ENCODE assay signal across 32 cellular contexts in genomic region chr7:30855936-30856335, GRCh38. TPM values are rescaled to one million over a fixed set of nuclear protein-coding genes. Genes with fewer than 3 reads are reported as not detected.
"Had no signal": no experiment of that assay in that cellular context is flagged by ENCODE, and none has a peak within 500 bp of the region (broad histone marks: within the 10 kb centered on the region; RNA-seq: fewer than 3 reads in every experiment).

No MANE protein-coding gene starts in this region.

- DNase-seq: activated CD4-positive, alpha-beta memory T cell treated with anti-CD3 and anti-CD28 coated beads for 36 hours; activated CD4-positive, alpha-beta T cell treated with anti-CD3 and anti-CD28 coated beads for 36 hours; activated CD4-positive, alpha-beta T cell treated with anti-CD3 and anti-CD28 coated beads, Interleukin-2, amount 10 ng/mL, durations not matched to agents 24 days and 14 days; activated CD4-positive, CD25-positive, alpha-beta regulatory T cell; activated CD4-positive, CD25-positive, alpha-beta regulatory T cell treated with anti-CD3 and anti-CD28 coated beads, Interleukin-2, amount 50 U/mL, for 72 hours; activated CD8-positive, alpha-beta memory T cell treated with anti-CD3 and anti-CD28 coated beads, Interleukin-2, amount 10 ng/mL, durations not matched to agents 7 days and 5 days; activated CD8-positive, alpha-beta memory T cell treated with anti-CD3 and anti-CD28 coated beads, Interleukin-2, amount 50 U/mL, for 4 hours; activated CD8-positive, alpha-beta T cell treated with anti-CD3 and anti-CD28 coated beads, Interleukin-2, amount 10 ng/mL, durations not matched to agents 7 days and 5 days; activated effector memory CD4-positive, alpha-beta T cell treated with anti-CD3 and anti-CD28 coated beads, Interleukin-2, amount 50 U/mL, for 16 hours; activated naive CD4-positive, alpha-beta T cell treated with anti-CD3 and anti-CD28 coated beads for 36 hours; activated naive CD8-positive, alpha-beta T cell treated with anti-CD3 and anti-CD28 coated beads for 36 hours; activated naive CD8-positive, alpha-beta T cell treated with anti-CD3 and anti-CD28 coated beads, Interleukin-2, amount 50 U/mL, for 24 hours; activated T-cell treated with anti-CD3 and anti-CD28 coated beads, Interleukin-2, amount 50 U/mL, for 1 hour; activated T-cell treated with anti-CD3 and anti-CD28 coated beads, Interleukin-2, amount 50 U/mL, for 48 hours; adrenal gland; amygdala; central memory CD4-positive, alpha-beta T cell; cerebellar nuclear complex; colonic mucosa; effector CD8-positive, alpha-beta T cell; foreskin fibroblast; gastrocnemius medialis; glutamatergic neuron; T-helper 2 cell had no signal

- H3K27ac ChIP-seq: adrenal gland, breast epithelium, cardiac muscle cell, colonic mucosa, gastrocnemius medialis had no signal

- H3K36me3 Mint-ChIP-seq: activated CD4-positive, alpha-beta memory T cell treated with anti-CD3 and anti-CD28 coated beads for 36 hours; activated CD8-positive, alpha-beta memory T cell treated with anti-CD3 and anti-CD28 coated beads, Interleukin-2, amount 10 ng/mL, durations not matched to agents 7 days and 5 days; activated naive CD8-positive, alpha-beta T cell treated with anti-CD3 and anti-CD28 coated beads for 36 hours; brain had no signal

- H3K4me1 Mint-ChIP-seq: activated CD4-positive, alpha-beta T cell treated with anti-CD3 and anti-CD28 coated beads for 36 hours; activated CD4-positive, alpha-beta T cell treated with anti-CD3 and anti-CD28 coated beads, Interleukin-2, amount 10 ng/mL, durations not matched to agents 24 days and 14 days; activated CD8-positive, alpha-beta memory T cell treated with anti-CD3 and anti-CD28 coated beads, Interleukin-2, amount 10 ng/mL, durations not matched to agents 7 days and 5 days; activated naive CD4-positive, alpha-beta T cell treated with anti-CD3 and anti-CD28 coated beads, Interleukin-2, amount 50 U/mL, for 24 hours; activated naive CD8-positive, alpha-beta T cell treated with anti-CD3 and anti-CD28 coated beads for 36 hours; activated naive CD8-positive, alpha-beta T cell treated with anti-CD3 and anti-CD28 coated beads, Interleukin-2, amount 50 U/mL, for 24 hours had no signal

- H3K27me3 ChIP-seq: adrenal gland, breast epithelium, cardiac muscle cell, colonic mucosa, gastrocnemius medialis had no signal

- H3K4me1 ChIP-seq: adrenal gland, breast epithelium, colonic mucosa, gastrocnemius medialis had no signal

- H3K9me3 Mint-ChIP-seq: activated CD4-positive, alpha-beta memory T cell treated with anti-CD3 and anti-CD28 coated beads for 36 hours; activated CD4-positive, alpha-beta T cell treated with anti-CD3 and anti-CD28 coated beads, Interleukin-2, amount 10 ng/mL, durations not matched to agents 24 days and 14 days; activated naive CD4-positive, alpha-beta T cell treated with anti-CD3 and anti-CD28 coated beads for 36 hours; activated naive CD4-positive, alpha-beta T cell treated with anti-CD3 and anti-CD28 coated beads, Interleukin-2, amount 50 U/mL, for 24 hours; activated naive CD8-positive, alpha-beta T cell treated with anti-CD3 and anti-CD28 coated beads for 36 hours; activated naive CD8-positive, alpha-beta T cell treated with anti-CD3 and anti-CD28 coated beads, Interleukin-2, amount 50 U/mL, for 24 hours; activated T-helper 1 cell treated with anti-CD3 and anti-CD28 coated beads, Interleukin-12 subunit alpha, Interleukin-12 subunit beta, Interleukin-2, Interleukin-4 antibody, amounts not matched to agents 30 ng/mL and 10 ng/mL and 1 ng/mL, durations not matched to agents 14 hours and 24 hours and 36 hours; activated T-helper 2 cell treated with anti-CD3 and anti-CD28 coated beads, Interferon-gamma antibody, Interleukin-2, Interleukin-4, amounts not matched to agents 10 μg/mL and 5 μg/mL and 100 μg/mL, durations not matched to agents 14 hours and 24 hours and 36 hours; brain had no signal

- H3K27me3 Mint-ChIP-seq: activated CD4-positive, alpha-beta memory T cell treated with anti-CD3 and anti-CD28 coated beads for 36 hours; activated CD4-positive, alpha-beta T cell treated with anti-CD3 and anti-CD28 coated beads for 36 hours; activated CD4-positive, alpha-beta T cell treated with anti-CD3 and anti-CD28 coated beads, Interleukin-2, amount 10 ng/mL, durations not matched to agents 24 days and 14 days; activated CD8-positive, alpha-beta memory T cell treated with anti-CD3 and anti-CD28 coated beads, Interleukin-2, amount 10 ng/mL, durations not matched to agents 7 days and 5 days; activated naive CD4-positive, alpha-beta T cell treated with anti-CD3 and anti-CD28 coated beads, Interleukin-2, amount 50 U/mL, for 24 hours; activated naive CD8-positive, alpha-beta T cell treated with anti-CD3 and anti-CD28 coated beads for 36 hours; activated naive CD8-positive, alpha-beta T cell treated with anti-CD3 and anti-CD28 coated beads, Interleukin-2, amount 50 U/mL, for 24 hours; brain had no signal

- H3K27ac Mint-ChIP-seq: activated CD4-positive, alpha-beta memory T cell treated with anti-CD3 and anti-CD28 coated beads for 36 hours; activated CD4-positive, alpha-beta T cell treated with anti-CD3 and anti-CD28 coated beads, Interleukin-2, amount 10 ng/mL, durations not matched to agents 24 days and 14 days; activated CD8-positive, alpha-beta memory T cell treated with anti-CD3 and anti-CD28 coated beads, Interleukin-2, amount 10 ng/mL, durations not matched to agents 7 days and 5 days; activated CD8-positive, alpha-beta T cell treated with anti-CD3 and anti-CD28 coated beads, Interleukin-2, amount 10 ng/mL, durations not matched to agents 7 days and 5 days; activated naive CD4-positive, alpha-beta T cell treated with anti-CD3 and anti-CD28 coated beads for 36 hours; activated naive CD4-positive, alpha-beta T cell treated with anti-CD3 and anti-CD28 coated beads, Interleukin-2, amount 50 U/mL, for 24 hours; activated naive CD8-positive, alpha-beta T cell treated with anti-CD3 and anti-CD28 coated beads for 36 hours; activated naive CD8-positive, alpha-beta T cell treated with anti-CD3 and anti-CD28 coated beads, Interleukin-2, amount 50 U/mL, for 24 hours; activated T-helper 1 cell treated with anti-CD3 and anti-CD28 coated beads, Interleukin-12 subunit alpha, Interleukin-12 subunit beta, Interleukin-2, Interleukin-4 antibody, amounts not matched to agents 30 ng/mL and 10 ng/mL and 1 ng/mL, durations not matched to agents 14 hours and 24 hours and 36 hours; activated T-helper 2 cell treated with anti-CD3 and anti-CD28 coated beads, Interferon-gamma antibody, Interleukin-2, Interleukin-4, amounts not matched to agents 10 μg/mL and 5 μg/mL and 100 μg/mL, durations not matched to agents 14 hours and 24 hours and 36 hours; brain had no signal

- FAIRE-seq: endometrium had no signal

- H3K4me3 ChIP-seq: adrenal gland, breast epithelium, cardiac muscle cell, colonic mucosa, gastrocnemius medialis had no signal

- ATAC-seq: activated CD4-positive, alpha-beta T cell treated with anti-CD3 and anti-CD28 coated beads for 36 hours; activated CD8-positive, alpha-beta memory T cell treated with anti-CD3 and anti-CD28 coated beads, Interleukin-2, amount 10 ng/mL, durations not matched to agents 7 days and 5 days; activated CD8-positive, alpha-beta T cell treated with anti-CD3 and anti-CD28 coated beads, Interleukin-2, amount 10 ng/mL, durations not matched to agents 7 days and 5 days; activated naive CD8-positive, alpha-beta T cell treated with anti-CD3 and anti-CD28 coated beads, Interleukin-2, amount 50 U/mL, for 24 hours; esophagus mucosa; gastrocnemius medialis had no signal

- H3K4me3 Mint-ChIP-seq: activated CD4-positive, alpha-beta memory T cell treated with anti-CD3 and anti-CD28 coated beads for 36 hours; activated CD4-positive, alpha-beta T cell treated with anti-CD3 and anti-CD28 coated beads for 36 hours; activated CD4-positive, alpha-beta T cell treated with anti-CD3 and anti-CD28 coated beads, Interleukin-2, amount 10 ng/mL, durations not matched to agents 24 days and 14 days; activated CD8-positive, alpha-beta memory T cell treated with anti-CD3 and anti-CD28 coated beads, Interleukin-2, amount 10 ng/mL, durations not matched to agents 7 days and 5 days; activated CD8-positive, alpha-beta T cell treated with anti-CD3 and anti-CD28 coated beads, Interleukin-2, amount 10 ng/mL, durations not matched to agents 7 days and 5 days; activated naive CD4-positive, alpha-beta T cell treated with anti-CD3 and anti-CD28 coated beads for 36 hours; activated naive CD4-positive, alpha-beta T cell treated with anti-CD3 and anti-CD28 coated beads, Interleukin-2, amount 50 U/mL, for 24 hours; activated naive CD8-positive, alpha-beta T cell treated with anti-CD3 and anti-CD28 coated beads for 36 hours; activated naive CD8-positive, alpha-beta T cell treated with anti-CD3 and anti-CD28 coated beads, Interleukin-2, amount 50 U/mL, for 24 hours; activated T-helper 1 cell treated with anti-CD3 and anti-CD28 coated beads, Interleukin-12 subunit alpha, Interleukin-12 subunit beta, Interleukin-2, Interleukin-4 antibody, amounts not matched to agents 30 ng/mL and 10 ng/mL and 1 ng/mL, durations not matched to agents 14 hours and 24 hours and 36 hours; brain had no signal

- H3K9me3 ChIP-seq: adrenal gland, breast epithelium, colonic mucosa, gastrocnemius medialis had no signal

RNA-seq across cellular contexts. Expression of gene AQP1, which starts 55.7 kb away (rescaled TPM):
- total RNA-seq: activated CD4-positive, alpha-beta T cell treated with anti-CD3 and anti-CD28 coated beads, Interleukin-2, amount 10 ng/mL, durations not matched to agents 24 days and 14 days; activated T-helper 2 cell treated with anti-CD3 and anti-CD28 coated beads, Interferon-gamma antibody, Interleukin-2, Interleukin-4, amounts not matched to agents 10 μg/mL and 5 μg/mL and 100 μg/mL, durations not matched to agents 14 hours and 24 hours and 36 hours had no signal
